Comparison of ENCODE assay signal across 8 cellular contexts in the genomic region with DNA sequence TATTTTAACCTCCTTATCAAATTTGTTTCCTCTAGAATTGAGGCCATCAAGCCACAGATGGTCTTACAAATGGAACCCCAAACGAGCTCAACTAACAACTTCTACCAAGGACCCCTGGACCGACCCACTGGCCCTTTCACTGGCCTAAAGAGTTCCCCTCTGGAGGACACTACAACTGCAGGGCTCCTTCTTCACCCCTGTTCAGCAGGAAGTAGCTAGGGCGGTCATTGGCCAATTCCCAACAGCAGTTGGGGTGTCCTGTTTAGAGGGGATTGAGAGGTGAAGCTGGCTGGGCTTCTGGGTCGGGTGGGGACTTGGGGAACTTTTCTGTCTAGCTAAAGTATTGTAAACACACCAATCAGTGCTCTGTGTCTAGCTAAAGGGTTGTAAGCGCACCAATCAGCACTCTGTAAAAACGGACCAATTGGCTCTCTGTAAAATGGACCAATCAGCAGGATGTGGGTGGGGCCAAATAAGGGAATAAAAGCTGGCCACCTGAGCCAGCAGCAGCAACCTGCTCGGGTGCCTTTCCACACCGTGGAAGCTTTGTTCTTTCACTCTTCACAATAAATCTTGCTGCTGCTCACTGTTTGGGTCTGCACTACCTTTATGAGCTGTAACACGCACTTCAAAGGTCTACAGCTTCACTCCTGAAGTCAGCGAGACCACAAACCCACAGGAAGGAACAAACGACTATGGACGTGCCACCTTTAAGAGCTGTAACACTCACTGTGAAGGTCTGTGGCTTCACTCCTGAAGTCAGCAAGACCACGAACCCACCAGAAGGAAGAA. TPM values are rescaled to one million over a fixed set of nuclear protein-coding genes. Genes with fewer than 3 reads are reported as not detected.
A peak's percentile ranks its signal among the peaks of the same experiment; 100 is the strongest.
DNase-seq lines count a peak whose midpoint lies in the region; ATAC-seq and TF ChIP-seq lines count a peak whose summit lies in the region.
"Not testable (repeated sequence)": the region's sequence is repeated elsewhere in the genome, so short reads cannot be mapped to it uniquely, and the experiment has no call there.

No MANE protein-coding gene starts in this region.

- peak overlapping the region; percentile 29 for H3K4me3 Mint-ChIP-seq in activated CD4-positive, alpha-beta memory T cell treated with anti-CD3 and anti-CD28 coated beads, Interleukin-2, amount 10 ng/mL, durations not matched to agents 7 days and 5 days
- peak overlapping the region; percentile 67 for H3K4me3 Mint-ChIP-seq in activated T-cell treated with anti-CD3 and anti-CD28 coated beads, Interleukin-2, amount 50 U/mL, for 4 hours
- peak overlapping the region; percentile 62 for H3K4me3 Mint-ChIP-seq in activated naive CD8-positive, alpha-beta T cell
- H3K4me3 Mint-ChIP-seq in memory B cell: peak overlapping the region; percentile 3

- not testable (repeated sequence) for H3K9me3 ChIP-seq in DND-41 (ENCODE audit: insufficient read depth, low read length, severe bottlenecking)

- not testable (repeated sequence) for TF ChIP-seq CTCF in DND-41 (IDR thresholded peaks at IDR 0.05; ENCODE audit: borderline replicate concordance, extremely low read depth, low read length, poor library complexity, severe bottlenecking)

- not testable (repeated sequence) for H2AFZ ChIP-seq in DND-41 (ENCODE audit: low read depth, low read length)

- H3K4me1 Mint-ChIP-seq in activated CD4-positive, alpha-beta memory T cell treated with anti-CD3 and anti-CD28 coated beads, Interleukin-2, amount 10 ng/mL, durations not matched to agents 7 days and 5 days: peaks cover 20% of the 10 kb centered on the region
- peaks cover 21% of the 10 kb centered on the region for H3K4me1 Mint-ChIP-seq in activated T-cell treated with anti-CD3 and anti-CD28 coated beads, Interleukin-2, amount 50 U/mL, for 4 hours (ENCODE audit: low read depth)
- H3K4me1 Mint-ChIP-seq in activated naive CD8-positive, alpha-beta T cell (ENCODE audit: low read depth): peaks cover 25% of the 10 kb centered on the region
- H3K4me1 Mint-ChIP-seq in memory B cell: not testable (repeated sequence)

- DNase-seq in DND-41 (peak; percentile 68), T-helper 22 cell (ENCODE audit: low read depth) (peak; percentile 39)
- DNase-seq in activated CD4-positive, alpha-beta memory T cell treated with anti-CD3 and anti-CD28 coated beads, Interleukin-2, amount 10 ng/mL, durations not matched to agents 7 days and 5 days: peak; percentile 64
- DNase-seq in activated T-cell treated with anti-CD3 and anti-CD28 coated beads, Interleukin-2, amount 50 U/mL, for 4 hours: peak; percentile 26
- not testable (repeated sequence) for DNase-seq in memory B cell (ENCODE audit: low spot score in 2 of 2)
- DNase-seq in stimulated activated CD4-positive, alpha-beta T cell treated with anti-CD3 and anti-CD28 coated beads, Interleukin-4, amount 100 ng/mL, for 24 hours: peak; percentile 39
- peak; percentile 25 for DNase-seq in stimulated activated naive CD4-positive, alpha-beta T cell treated with Interleukin-2 at 50 U/mL for 16 hours (lab: John Stamatoyannopoulos, UW)

- not testable (repeated sequence) for H3K9ac ChIP-seq in DND-41 (ENCODE audit: low read depth, low read length)

- H3K4me1 ChIP-seq in DND-41 (ENCODE audit: insufficient read depth, low read length): peaks cover 18% of the 10 kb centered on the region

- not testable (repeated sequence) for H3K36me3 ChIP-seq in DND-41 (ENCODE audit: insufficient read depth, low read length)

- H3K27me3 ChIP-seq in DND-41 (ENCODE audit: insufficient read depth, low read length, poor library complexity): not testable (repeated sequence)

- peak overlapping the region; percentile 52 for H3K4me2 ChIP-seq in DND-41 (ENCODE audit: insufficient read depth, low read length)

- peak; percentile 94 for ATAC-seq in DND-41 (ENCODE audit: insufficient read depth, low read depth)
- ATAC-seq in activated T-cell treated with anti-CD3 and anti-CD28 coated beads, Interleukin-2, amount 50 U/mL, for 4 hours: peak; percentile 78 to 89
- ATAC-seq in memory B cell (ENCODE audit: low read depth): not testable (repeated sequence)

- H3K27ac Mint-ChIP-seq in activated CD4-positive, alpha-beta memory T cell treated with anti-CD3 and anti-CD28 coated beads, Interleukin-2, amount 10 ng/mL, durations not matched to agents 7 days and 5 days: peak overlapping the region; percentile 69
- H3K27ac Mint-ChIP-seq in activated naive CD8-positive, alpha-beta T cell: peak overlapping the region; percentile 83
- H3K27ac Mint-ChIP-seq in memory B cell: not testable (repeated sequence)

- H4K20me1 ChIP-seq in DND-41 (ENCODE audit: insufficient read depth, low read length): not testable (repeated sequence)

- H3K4me3 ChIP-seq in DND-41 (ENCODE audit: low read depth in 1 of 2, low read length in 2 of 2): peak overlapping the region in 1 of 2 experiments; percentile 14; a peak in 1 of 4 replicates

- not testable (repeated sequence) for H3K27me3 Mint-ChIP-seq in activated CD4-positive, alpha-beta memory T cell treated with anti-CD3 and anti-CD28 coated beads, Interleukin-2, amount 10 ng/mL, durations not matched to agents 7 days and 5 days; activated T-cell treated with anti-CD3 and anti-CD28 coated beads, Interleukin-2, amount 50 U/mL, for 4 hours (ENCODE audit: low read depth); activated naive CD8-positive, alpha-beta T cell; memory B cell

- H3K79me2 ChIP-seq in DND-41 (ENCODE audit: insufficient read depth, low read length): not testable (repeated sequence)

- not testable (repeated sequence) for H3K9me3 Mint-ChIP-seq in activated CD4-positive, alpha-beta memory T cell treated with anti-CD3 and anti-CD28 coated beads, Interleukin-2, amount 10 ng/mL, durations not matched to agents 7 days and 5 days; activated T-cell treated with anti-CD3 and anti-CD28 coated beads, Interleukin-2, amount 50 U/mL, for 4 hours; activated naive CD8-positive, alpha-beta T cell (ENCODE audit: low read depth); memory B cell

- H3K36me3 Mint-ChIP-seq in activated CD4-positive, alpha-beta memory T cell treated with anti-CD3 and anti-CD28 coated beads, Interleukin-2, amount 10 ng/mL, durations not matched to agents 7 days and 5 days (ENCODE audit: low read depth); activated T-cell treated with anti-CD3 and anti-CD28 coated beads, Interleukin-2, amount 50 U/mL, for 4 hours (ENCODE audit: insufficient read depth); activated naive CD8-positive, alpha-beta T cell; memory B cell: not testable (repeated sequence)

- POLR2A ChIA-PET in activated CD4-positive, alpha-beta memory T cell treated with anti-CD3 and anti-CD28 coated beads, Interleukin-2, amount 10 ng/mL, durations not matched to agents 7 days and 5 days (lab: Charles Lee): interaction anchor here (0.8 to 1.4 kb wide), 4 partner anchors 9 to 32 kb away, joined by 3 to 9 read pairs (median 4); a partner anchor contains a TSS

- CTCF ChIA-PET in activated CD4-positive, alpha-beta memory T cell treated with anti-CD3 and anti-CD28 coated beads, Interleukin-2, amount 10 ng/mL, durations not matched to agents 7 days and 5 days (lab: Charles Lee): interaction anchor here (0.6 to 1.1 kb wide), 2 partner anchors 84 to 286 kb away, joined by 3 to 4 read pairs; no protein-coding TSS in a partner anchor

- not testable (repeated sequence) for H3K27ac ChIP-seq in DND-41 (ENCODE audit: low read length)

RNA-seq across cellular contexts. Expression of a gene that starts 30.4 kb away (rescaled TPM):
- total RNA-seq in activated CD4-positive, alpha-beta memory T cell treated with anti-CD3 and anti-CD28 coated beads, Interleukin-2, amount 10 ng/mL, durations not matched to agents 7 days and 5 days: 10 to 100 TPM; 47.8 to 52.7 TPM
- 10 to 100 TPM; 23.1 to 25.5 (median 24.5) TPM for total RNA-seq in activated T-cell treated with anti-CD3 and anti-CD28 coated beads, Interleukin-2, amount 50 U/mL, for 4 hours

Comparison
In these comparisons a context has a peak if more than half of its experiments do, and no peak if none do; other contexts are left out.
1. H3K4me3 Mint-ChIP-seq: peak in every context shown above with its lines; median percentile 67 in activated T-cell treated with anti-CD3 and anti-CD28 coated beads, Interleukin-2, amount 50 U/mL, for 4 hours; 62 in activated naive CD8-positive, alpha-beta T cell; 29 in activated CD4-positive, alpha-beta memory T cell treated with anti-CD3 and anti-CD28 coated beads, Interleukin-2, amount 10 ng/mL, durations not matched to agents 7 days and 5 days; 3 in memory B cell.